Comparison of ENCODE assay signal across 16 cellular contexts in the genomic region with DNA sequence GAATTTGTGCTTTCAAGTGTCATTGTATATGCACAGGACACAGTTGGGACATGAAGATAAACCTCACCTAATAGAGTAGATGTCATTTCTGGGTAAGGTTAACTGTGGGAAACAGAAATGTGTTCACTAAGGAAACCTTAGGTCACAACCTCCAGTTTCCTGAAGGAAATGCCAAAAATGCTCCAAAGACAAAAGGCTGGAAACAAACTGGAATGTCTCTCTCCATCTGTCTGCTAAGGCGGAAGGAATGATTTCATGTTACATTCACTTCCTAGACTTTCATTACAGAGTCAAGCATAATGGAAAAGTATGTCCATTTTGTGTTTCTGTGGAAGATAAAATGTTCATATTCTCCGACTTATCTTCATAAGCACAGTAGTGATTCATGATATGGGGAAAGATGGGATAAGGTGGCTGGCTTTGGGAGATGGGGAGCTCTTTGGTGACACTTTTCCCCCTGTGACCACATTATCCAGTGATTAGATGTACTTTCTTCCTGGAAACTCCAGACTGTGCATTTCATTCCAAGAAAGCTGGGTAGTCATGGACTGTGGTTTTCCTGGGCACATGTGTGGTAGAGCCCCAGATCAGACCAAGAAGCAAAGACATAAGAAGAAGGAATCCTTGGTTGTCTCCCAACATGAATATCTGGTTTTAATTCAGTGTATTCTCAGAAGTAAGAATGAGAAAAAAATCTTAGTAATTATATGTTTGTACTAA. TPM values are rescaled to one million over a fixed set of nuclear protein-coding genes. Genes with fewer than 3 reads are reported as not detected.
DNase-seq lines count a peak whose midpoint lies in the region; ATAC-seq, FAIRE-seq and TF ChIP-seq lines count a peak whose summit lies in the region.
"Had no signal": no experiment of that assay in that cellular context is flagged by ENCODE, and none has a peak within 500 bp of the region (broad histone marks: within the 10 kb centered on the region; RNA-seq: fewer than 3 reads in every experiment).

No MANE protein-coding gene starts in this region.

- TF ChIP-seq CTCF in A673 (conservative IDR thresholded peaks at IDR 0.05; ENCODE audit: low read depth, low read length) (no peak), GM12878 (IDR thresholded peaks at IDR 0.05 in 2 of 3, conservative IDR thresholded peaks at IDR 0.05 in 1 of 3; ENCODE audit: control insufficient read depth in 2 of 3, extremely low read depth in 1 of 3, insufficient read depth in 1 of 3, low read depth in 3 of 3, low read length in 3 of 3) (no peak), Caco-2 (IDR thresholded peaks at IDR 0.05; ENCODE audit: insufficient read depth in 1 of 2, low read depth in 1 of 2, low read length in 1 of 2, severe bottlenecking in 1 of 2, unreplicated experiment in 1 of 2) (no peak)

- no peak overlapping the region for H3K27ac Mint-ChIP-seq in Caco-2 (ENCODE audit: unreplicated experiment)

- H3K9ac ChIP-seq in GM12878 (ENCODE audit: control insufficient read depth, insufficient read depth, low read length), result no peak overlapping the region
- H3K9ac ChIP-seq: BLaER1 treated with 17β-estradiol and CSF1 and Interleukin-3, amounts not matched to agents 10 nM and 100 nM had no signal

- TF ChIP-seq RAD21 in GM12878 (IDR thresholded peaks at IDR 0.05; ENCODE audit: insufficient read depth, low read depth, low read length), result no peak

- H3K36me3 ChIP-seq in A673 (ENCODE audit: insufficient read depth, low read length, poor library complexity, severe bottlenecking) (no peaks in the 10 kb centered on the region), GM12878 (ENCODE audit: control insufficient read depth in 2 of 2, insufficient read depth in 2 of 2, low read length in 1 of 2) (peaks cover 6 to 22% of the 10 kb centered on the region in 2 experiments), Caco-2 (ENCODE audit: control insufficient read depth, insufficient read depth, low read length) (no peaks in the 10 kb centered on the region)

- no peaks in the 10 kb centered on the region for H3K27me3 ChIP-seq in A673 (replicated peaks; ENCODE audit: insufficient read depth, low read depth, low read length, poor library complexity)
- H3K27me3 ChIP-seq in GM12878 (replicated peaks in 1 of 2; ENCODE audit: control insufficient read depth in 2 of 2, insufficient read depth in 2 of 2, low read length in 1 of 2), result no peaks in the 10 kb centered on the region
- no peaks in the 10 kb centered on the region for H3K27me3 ChIP-seq in Caco-2 (replicated peaks; ENCODE audit: control insufficient read depth, insufficient read depth, low read length)
- H3K27me3 ChIP-seq: SJCRH30 had no signal

- peaks cover 6% of the 10 kb centered on the region for H3K4me1 Mint-ChIP-seq in Caco-2 (ENCODE audit: low read depth, unreplicated experiment)

- H3K79me2 ChIP-seq in GM12878 (ENCODE audit: control insufficient read depth, insufficient read depth, low read length), result peaks cover 45% of the 10 kb centered on the region

- TF ChIP-seq POLR2A in GM12891 (IDR thresholded peaks at IDR 0.05; ENCODE audit: low read depth, low read length) (0 out of 2 replicates have a peak, but pooled peaks have one; percentile 15), GM12878 (IDR thresholded peaks at IDR 0.05; ENCODE audit: low read depth, low read length) (no peak)

- FAIRE-seq in GM12891 (lab: Jason Lieb, UNC), result peak; percentile 38
- no peak for FAIRE-seq in GM12878 (lab: Jason Lieb, UNC)

- ATAC-seq in GM12878, result no peak
- ATAC-seq: left lung had no signal

- CTCF ChIA-PET in A673 (lab: Charles Lee) (no interaction called here), GM12878 (lab: Yijun Ruan, JAX) (interaction anchor here (0.7 to 5.7 kb wide), 2 partner anchors 47 to 190 kb away, joined by 4 to 86 read pairs; no protein-coding TSS in a partner anchor), Caco-2 (lab: Charles Lee) (no interaction called here)

- no peak overlapping the region for H3K4me3 Mint-ChIP-seq in Caco-2 (ENCODE audit: unreplicated experiment)

- H2AFZ ChIP-seq in GM12878 (ENCODE audit: control insufficient read depth, low read depth, low read length), result no peak overlapping the region

- TF ChIP-seq EP300 in GM12878 (IDR thresholded peaks at IDR 0.05; ENCODE audit: borderline replicate concordance in 1 of 2, control insufficient read depth in 1 of 2, low read depth in 2 of 2, low read length in 2 of 2), result no peak

- DNase-seq in A673 (ENCODE audit: low spot score) (peak; percentile 60), GM12891 (ENCODE audit: insufficient read length, low spot score) (no peak), GM12878 (ENCODE audit: low read depth, low spot score) (no peak), lung microvascular endothelial cell (ENCODE audit: low read depth in 2 of 2) (peak; percentile 97 to 98), Caco-2 (no peak), pons (ENCODE audit: low spot score) (no peak), nucleus accumbens (lab: John Stamatoyannopoulos, UW) (no peak), CD1c-positive myeloid dendritic cell (ENCODE audit: extremely low spot score) (no peak)
- DNase-seq: activated gamma-delta T cell treated with Interleukin-2 at 50 U/mL for 16 hours, foreskin fibroblast, left lung, NCI-H1436 treated with DMSO at 0.1 percent for 48 hours, NCI-H526 treated with DMSO at 0.1 percent for 48 hours, SJCRH30 had no signal

- peaks cover 11% of the 10 kb centered on the region for H3K27me3 Mint-ChIP-seq in Caco-2 (ENCODE audit: insufficient read depth, unreplicated experiment)

- H3K4me3 ChIP-seq in A673 (ENCODE audit: low read depth, low read length, poor library complexity, severe bottlenecking) (no peak overlapping the region), GM12878 (no peak overlapping the region), Caco-2 (ENCODE audit: low read depth, low read length) (no peak overlapping the region)
- H3K4me3 ChIP-seq: BLaER1 treated with 17β-estradiol and CSF1 and Interleukin-3, amounts not matched to agents 10 nM and 100 nM; coronary artery; left lung; SJCRH30 had no signal

- in situ Hi-C loops in GM12878 (cut with MboI), result no loop called here

- H3K4me1 ChIP-seq in A673 (ENCODE audit: insufficient read depth, low read length, poor library complexity, severe bottlenecking), result peaks cover 6% of the 10 kb centered on the region
- H3K4me1 ChIP-seq in GM12878 (ENCODE audit: control insufficient read depth, insufficient read depth, low read length), result peaks cover 47% of the 10 kb centered on the region
- 0 out of 2 replicates have a peak, but pooled peaks cover under 1% of the 10 kb centered on the region for H3K4me1 ChIP-seq in Caco-2
- H3K4me1 ChIP-seq: SJCRH30 had no signal

- no peaks in the 10 kb centered on the region for H3K9me3 Mint-ChIP-seq in Caco-2 (ENCODE audit: unreplicated experiment)

- no peak overlapping the region for H3K4me2 ChIP-seq in GM12878 (ENCODE audit: control insufficient read depth, insufficient read depth)

- H3K27ac ChIP-seq in A673 (ENCODE audit: low read depth, low read length, poor library complexity, severe bottlenecking), result no peak overlapping the region
- H3K27ac ChIP-seq in GM12878 (ENCODE audit: control insufficient read depth, insufficient read depth), result no peak overlapping the region
- H3K27ac ChIP-seq: BLaER1 treated with 17β-estradiol and CSF1 and Interleukin-3, amounts not matched to agents 10 nM and 100 nM; SJCRH30 had no signal

- H3K9me3 ChIP-seq in A673 (ENCODE audit: low read depth, low read length, poor library complexity, severe bottlenecking), result no peaks in the 10 kb centered on the region
- H3K9me3 ChIP-seq in GM12878 (replicated peaks; ENCODE audit: control insufficient read depth, insufficient read depth, low read length), result no peaks in the 10 kb centered on the region
- H3K9me3 ChIP-seq in Caco-2, result no peaks in the 10 kb centered on the region
- H3K9me3 ChIP-seq: left lung had no signal

- SMC1A ChIA-PET in GM12878 (lab: Charles Lee; ENCODE audit: uncharacterized antibody, unreplicated experiment), result interaction anchor here (0.7 to 4.6 kb wide), 4 partner anchors 8 to 283 kb away, joined by 3 to 21 read pairs (median 6); no protein-coding TSS in a partner anchor

- intact Hi-C loops in A673 (cut with micrococcal nuclease; ENCODE audit: unreplicated experiment) (no loop called here), GM12878 (cut with micrococcal nuclease; ENCODE audit: unreplicated experiment) (no loop called here), Caco-2 (cut with micrococcal nuclease; ENCODE audit: unreplicated experiment) (no loop called here)

- no peaks in the 10 kb centered on the region for H3K36me3 Mint-ChIP-seq in Caco-2 (ENCODE audit: insufficient read depth, unreplicated experiment)

- H4K20me1 ChIP-seq in GM12878 (ENCODE audit: control insufficient read depth, insufficient read depth), result peaks cover 5% of the 10 kb centered on the region; the same call in 1 of the 2 replicates

- BruUV-seq in A673 (replicated peaks; lab: Mats Ljungman, UMichigan) (no TSS peak), GM12878 (replicated peaks; lab: Mats Ljungman, UMichigan) (no TSS peak), Caco-2 (replicated peaks; lab: Mats Ljungman, UMichigan) (no TSS peak)

- POLR2A ChIA-PET in A673 (lab: Charles Lee; ENCODE audit: low non-redundant PET), result interaction anchor here (0.6 kb wide), 1 partner anchor 27 kb away, joined by 6 read pairs; no protein-coding TSS in a partner anchor
- POLR2A ChIA-PET in GM12878 (lab: Charles Lee), result interaction anchor here (1.3 kb wide), 1 partner anchor 122 kb away, joined by 3 read pairs; no protein-coding TSS in a partner anchor
- POLR2A ChIA-PET in Caco-2 (lab: Charles Lee), result no interaction called here

- WGBS in GM12878 (ENCODE audit: insufficient coverage, insufficient replicate concordance, low lambda C conversion rate, missing lambda C conversion rate), result 95% methylated on average over 2 of the region's 2 CpGs

- RAD21 ChIA-PET in GM12878 (lab: Charles Lee; ENCODE audit: unreplicated experiment), result no interaction called here

RNA-seq across cellular contexts. Expression of a gene that starts 5.7 kb away (rescaled TPM):
- total RNA-seq in A673 (2021) (0.85 and 1.1 TPM in 2 replicates), GM12878 (2014; rRNA removed) (38.2 and 39.3 TPM in 2 replicates), GM12878 (2014; rRNA removed; fragmentation: Illumina TruSeq; extraction: Trizol) (29.8 TPM in 2 replicates), GM12878 (2021) (37.6 and 40.8 TPM in 2 replicates), lung microvascular endothelial cell (162 and 284 TPM in 2 replicates), Caco-2 (2022) (not detected in 2 replicates)
- 11.5 TPM for polyA plus RNA-seq in GM12891 (2012; ENCODE audit: low read depth, missing spikeins)
- 11.5 and 12.4 TPM in 2 replicates for total RNA-seq in GM12878 (2013; cell fraction: nucleolus; rRNA removed)
- polyA plus RNA-seq in GM12878 (2011; ENCODE audit: low read depth), result 8.8 TPM
- polyA plus RNA-seq in GM12878 (2011; rRNA removed) (3.2 and 3.8 TPM in 2 replicates), GM12878 (2014; fragmentation: Illumina TruSeq; extraction: Trizol) (23.2 and 31.6 TPM in 2 replicates), GM12878 (2014; fragmentation: Nextera tagmentation; extraction: Ambion mirVana) (10 to 100 TPM; 11.9 to 13.3 TPM), GM12878 (2014; rRNA removed) (29.2 and 31.8 TPM in 2 replicates), GM12878 (2016; fragmentation: Nextera tagmentation; extraction: Ambion mirVana) (10 to 100 TPM; 52.2 to 59.4 TPM)
- 3.9 and 6.3 TPM in 2 replicates for polyA plus RNA-seq in GM12878 (2011; cell fraction: cytosol; rRNA removed)
- polyA plus RNA-seq in GM12878 (2011; cell fraction: nucleus; rRNA removed), result 7.0 and 7.1 TPM in 2 replicates
- polyA plus RNA-seq in GM12878 (2012), result 14.1 and 23.7 TPM in 2 replicates
- 8.2 and 8.8 TPM in 2 replicates for polyA minus RNA-seq in GM12878 (2011; rRNA and poly(A)+ RNA removed)
- 2.0 and 2.5 TPM in 2 replicates for polyA minus RNA-seq in GM12878 (2011; cell fraction: cytosol; rRNA and poly(A)+ RNA removed)
- polyA minus RNA-seq in GM12878 (2011; cell fraction: nucleus; rRNA and poly(A)+ RNA removed), result 8.2 and 11.6 TPM in 2 replicates

Comparison
In these comparisons a context has a peak if more than half of its experiments do, and no peak if none do; other contexts are left out.
1. DNase-seq: peak in A673 (single experiment) and lung microvascular endothelial cell (2 of 2); none in GM12891 (single experiment), GM12878 (single experiment), Caco-2 (0 of 2), pons (single experiment), nucleus accumbens (0 of 56) and CD1c-positive myeloid dendritic cell (single experiment).